Comparison of ENCODE assay signal across 8 cellular contexts in genomic region chr2:134917958-134918517, GRCh38. TPM values are rescaled to one million over a fixed set of nuclear protein-coding genes. Genes with fewer than 3 reads are reported as not detected.
A peak's percentile ranks its signal among the peaks of the same experiment; 100 is the strongest.
DNase-seq lines count a peak whose midpoint lies in the region; ATAC-seq and TF ChIP-seq lines count a peak whose summit lies in the region.

No MANE protein-coding gene starts in this region.

- peaks cover 27% of the 10 kb centered on the region for H3K4me1 ChIP-seq in ACC112 (ENCODE audit: control insufficient read depth, insufficient read depth, low read length, unreplicated experiment)
- peaks cover 30 to 43% (median 37%) of the 10 kb centered on the region in 4 donors for H3K4me1 ChIP-seq in upper lobe of left lung

- DNase-seq in NCI-H524 treated with DMSO at 0.1 percent for 48 hours (lab: John Stamatoyannopoulos, UW) (peak; percentile 84), endothelial cell (ENCODE audit: low spot score) (peak; percentile 82), natural killer cell (peak; percentile 83), upper lobe of left lung (no peak)
- peak; percentile 94 for DNase-seq in activated CD8-positive, alpha-beta T cell treated with anti-CD3 and anti-CD28 coated beads for 36 hours

- TF ChIP-seq CTCF in activated CD8-positive, alpha-beta T cell treated with anti-CD3 and anti-CD28 coated beads for 36 hours (IDR thresholded peaks at IDR 0.05): peak; percentile 17
- no peak for TF ChIP-seq CTCF in endothelial cell (IDR thresholded peaks at IDR 0.05; ENCODE audit: unreplicated experiment)
- TF ChIP-seq CTCF in natural killer cell (IDR thresholded peaks at IDR 0.05): no peak
- peak in 3 of 6 experiments; percentile 9 to 46 (median 32) for TF ChIP-seq CTCF in upper lobe of left lung (IDR thresholded peaks at IDR 0.05)

- TF ChIP-seq EP300 in upper lobe of left lung (IDR thresholded peaks at IDR 0.05): no peak

- H3K4me1 Mint-ChIP-seq in activated CD8-positive, alpha-beta T cell treated with anti-CD3 and anti-CD28 coated beads for 36 hours (ENCODE audit: low read depth): peaks cover 26% of the 10 kb centered on the region
- H3K4me1 Mint-ChIP-seq in endothelial cell (ENCODE audit: unreplicated experiment) (peaks cover 20% of the 10 kb centered on the region), natural killer cell (peaks cover 41 to 49% of the 10 kb centered on the region in 2 donors)

- peaks cover 22% of the 10 kb centered on the region for H3K36me3 Mint-ChIP-seq in activated CD8-positive, alpha-beta T cell treated with anti-CD3 and anti-CD28 coated beads for 36 hours (ENCODE audit: low read depth)
- H3K36me3 Mint-ChIP-seq in endothelial cell (ENCODE audit: low read depth, unreplicated experiment) (peaks cover 17% of the 10 kb centered on the region), natural killer cell (peaks cover 9% of the 10 kb centered on the region)

- no peaks in the 10 kb centered on the region for H3K27me3 ChIP-seq in ACC112 (ENCODE audit: insufficient read depth, low read length)
- H3K27me3 ChIP-seq in upper lobe of left lung: no peaks in the 10 kb centered on the region

- peaks cover 43% of the 10 kb centered on the region for H3K79me2 ChIP-seq in ACC112 (ENCODE audit: control insufficient read depth, insufficient read depth, low read length, unreplicated experiment)

- CTCF ChIA-PET in activated CD8-positive, alpha-beta T cell treated with anti-CD3 and anti-CD28 coated beads for 36 hours (lab: Charles Lee): interaction anchor here (0.7 to 1.1 kb wide), 4 partner anchors 9 to 800 kb away, joined by 3 to 5 read pairs (median 4); no protein-coding TSS in a partner anchor

- in situ Hi-C loops in GM18951 (cut with MboI; ENCODE audit: low sequenced_read_pairs, unreplicated experiment): no loop called here

- H3K4me3 ChIP-seq in ACC112 (ENCODE audit: low read depth, low read length) (peak overlapping the region; percentile 91), upper lobe of left lung (peak overlapping the region; percentile 39 to 89 (median 73))

- H3K27me3 Mint-ChIP-seq in activated CD8-positive, alpha-beta T cell treated with anti-CD3 and anti-CD28 coated beads for 36 hours: peaks cover 2% of the 10 kb centered on the region
- peaks cover 14% of the 10 kb centered on the region for H3K27me3 Mint-ChIP-seq in endothelial cell (ENCODE audit: unreplicated experiment)
- peaks cover 4 to 16% of the 10 kb centered on the region in 2 donors for H3K27me3 Mint-ChIP-seq in natural killer cell (ENCODE audit: low read depth in 2 of 2)

- H3K9me3 ChIP-seq in upper lobe of left lung: no peaks in the 10 kb centered on the region

- peak; percentile 72 for ATAC-seq in HG03135 (IDR thresholded peaks at IDR 0.05; ENCODE audit: unreplicated experiment)
- peak; percentile 76 for ATAC-seq in activated CD8-positive, alpha-beta T cell treated with anti-CD3 and anti-CD28 coated beads for 36 hours
- peak; percentile 69 to 81 (median 70) for ATAC-seq in natural killer cell
- ATAC-seq in upper lobe of left lung (ENCODE audit: low FRiP score in 2 of 2): peak; percentile 88 to 96

- H3K36me3 ChIP-seq in ACC112 (ENCODE audit: insufficient read depth, low read length): no peaks in the 10 kb centered on the region
- H3K36me3 ChIP-seq in upper lobe of left lung: peaks cover 0 to 3% (median 0%) of the 10 kb centered on the region in 4 donors

- intact Hi-C loops in activated CD8-positive, alpha-beta T cell treated with anti-CD3 and anti-CD28 coated beads for 36 hours (cut with micrococcal nuclease): loop anchor here (2.0 kb wide), 2 partner anchors 135 to 613 kb away; partner anchors contain the start of genes R3HDM1, RAB3GAP1 and ZRANB3
- intact Hi-C loops in natural killer cell (cut with micrococcal nuclease): loop anchor here (1.0 to 2.0 kb wide), 4 partner anchors 134 to 823 kb away; partner anchors contain the start of genes RAB3GAP1 and UBXN4

- TF ChIP-seq POLR2A in GM18951 (IDR thresholded peaks at IDR 0.05; ENCODE audit: extremely low read depth, insufficient read depth, insufficient read length) (peak; percentile 85), upper lobe of left lung (IDR thresholded peaks at IDR 0.05) (peak in 3 of 4 donors; percentile 80 to 91 (median 83))

- H3K27ac Mint-ChIP-seq in activated CD8-positive, alpha-beta T cell treated with anti-CD3 and anti-CD28 coated beads for 36 hours: peak overlapping the region; percentile 97
- H3K27ac Mint-ChIP-seq in endothelial cell (ENCODE audit: unreplicated experiment): peak overlapping the region; percentile 99
- H3K27ac Mint-ChIP-seq in natural killer cell: peak overlapping the region; percentile 93 to 100

- WGBS in upper lobe of left lung, 2 donors: 0% methylated on average over 36 of the region's 37 CpGs

- POLR2A ChIA-PET in activated CD8-positive, alpha-beta T cell treated with anti-CD3 and anti-CD28 coated beads for 36 hours (lab: Charles Lee): interaction anchor here (0.6 to 1.3 kb wide), 9 partner anchors 9 to 614 kb away, joined by 3 to 8 read pairs (median 3); partner anchors contain the start of genes R3HDM1 and RAB3GAP1

- H2AFZ ChIP-seq in ACC112 (ENCODE audit: low read length, unreplicated experiment): peak overlapping the region; percentile 95

- no peaks in the 10 kb centered on the region for H3K9me3 Mint-ChIP-seq in activated CD8-positive, alpha-beta T cell treated with anti-CD3 and anti-CD28 coated beads for 36 hours
- no peaks in the 10 kb centered on the region for H3K9me3 Mint-ChIP-seq in endothelial cell (ENCODE audit: unreplicated experiment)
- H3K9me3 Mint-ChIP-seq in natural killer cell: peaks cover 0 to 2% of the 10 kb centered on the region in 2 donors

- H3K4me3 Mint-ChIP-seq in activated CD8-positive, alpha-beta T cell treated with anti-CD3 and anti-CD28 coated beads for 36 hours: peak overlapping the region; percentile 82
- H3K4me3 Mint-ChIP-seq in endothelial cell (ENCODE audit: unreplicated experiment) (peak overlapping the region; percentile 99), natural killer cell (peak overlapping the region; percentile 99)

- H3K27ac ChIP-seq in ACC112 (ENCODE audit: low read depth, low read length) (peak overlapping the region; percentile 89), upper lobe of left lung (peak overlapping the region; percentile 96 to 100 (median 97))

RNA-seq across cellular contexts. Expression of gene CCNT2, which starts 0.6 kb away (rescaled TPM):
- 10 to 100 TPM; 30.5 to 32.1 TPM for total RNA-seq in activated CD8-positive, alpha-beta T cell treated with anti-CD3 and anti-CD28 coated beads for 36 hours
- total RNA-seq in endothelial cell (ENCODE audit: unreplicated experiment): 49.5 TPM
- 10 to 100 TPM; 86.9 to 93.1 (median 87.8) TPM for total RNA-seq in natural killer cell
- total RNA-seq in upper lobe of left lung: 10 to 100 TPM; 15.9 to 56.9 (median 32.2) TPM

Comparison
In these comparisons a context has a peak if more than half of its experiments do, and no peak if none do; other contexts are left out.
1. DNase-seq: peak in NCI-H524 treated with DMSO at 0.1 percent for 48 hours (single experiment), activated CD8-positive, alpha-beta T cell treated with anti-CD3 and anti-CD28 coated beads for 36 hours (single experiment), endothelial cell (single experiment) and natural killer cell (single experiment); none in upper lobe of left lung (0 of 2).
2. Peak in every context shown above with its lines, with median percentiles within 50 percentile points of each other: ATAC-seq, H3K27ac Mint-ChIP-seq and H3K4me3 Mint-ChIP-seq.